ENCODE assay signal across 8 cellular contexts in the genomic region with DNA sequence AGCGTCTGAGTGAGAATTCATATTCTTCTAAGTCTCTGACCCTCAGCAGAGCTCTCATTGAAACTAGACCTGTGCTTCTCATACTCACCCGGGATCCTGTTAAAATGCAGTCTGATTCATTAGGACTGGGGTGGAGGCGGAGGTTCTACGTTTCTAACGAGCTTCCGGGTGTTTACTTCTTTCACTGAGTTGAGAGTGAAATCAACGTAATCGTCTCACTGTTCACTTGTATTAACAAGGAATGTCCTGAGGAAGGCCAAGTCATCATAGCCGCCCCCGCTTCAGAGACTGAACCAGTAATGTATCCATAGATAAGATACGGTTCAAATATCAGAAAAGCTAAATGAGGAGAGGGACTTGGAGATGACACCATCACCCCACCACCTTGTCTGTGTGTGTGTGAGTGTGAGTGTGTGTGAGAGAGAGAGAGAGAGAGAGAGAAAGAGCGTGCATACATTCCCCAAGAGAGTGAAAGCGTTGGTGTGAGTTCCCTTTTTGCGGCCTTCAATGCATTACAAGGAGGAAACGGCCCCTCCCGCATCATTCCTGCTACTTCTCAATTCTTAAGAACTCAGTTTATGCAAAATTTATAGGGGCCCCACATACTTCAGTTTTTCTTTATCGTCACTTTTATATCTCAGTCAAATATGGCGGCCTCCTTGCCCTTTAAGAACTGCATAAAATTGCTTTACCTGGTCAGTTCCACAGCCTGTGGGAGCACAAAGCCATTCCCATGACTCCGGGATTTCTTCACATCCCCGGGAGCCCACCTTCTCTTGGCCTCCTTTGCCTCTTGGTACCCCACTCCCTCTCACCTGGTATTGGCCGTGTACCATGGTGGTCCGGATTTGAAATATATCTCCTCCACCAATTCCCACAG. TPM values are rescaled to one million over a fixed set of nuclear protein-coding genes. Genes with fewer than 3 reads are reported as not detected.
DNase-seq lines count a peak whose midpoint lies in the region; ATAC-seq and TF ChIP-seq lines count a peak whose summit lies in the region.

No MANE protein-coding gene starts in this region.

- H3K4me3 ChIP-seq in right lobe of liver (no peak overlapping the region), transverse colon (no peak overlapping the region)

- H3K36me3 Mint-ChIP-seq in activated CD4-positive, alpha-beta memory T cell treated with anti-CD3 and anti-CD28 coated beads for 36 hours: peaks cover 1% of the 10 kb centered on the region

- H3K27me3 Mint-ChIP-seq in activated CD4-positive, alpha-beta memory T cell treated with anti-CD3 and anti-CD28 coated beads for 36 hours: no peaks in the 10 kb centered on the region

- peak overlapping the region; percentile 68 for H3K4me3 Mint-ChIP-seq in activated CD4-positive, alpha-beta memory T cell treated with anti-CD3 and anti-CD28 coated beads for 36 hours

- intact Hi-C loops in activated CD4-positive, alpha-beta memory T cell treated with anti-CD3 and anti-CD28 coated beads for 36 hours (cut with micrococcal nuclease): loop anchor here (1.0 kb wide), 5 partner anchors 20 to 87 kb away; a partner anchor contains a TSS
- intact Hi-C loops in right lobe of liver (cut with DNase I) (no loop called here), transverse colon (cut with DNase I; ENCODE audit: low total_unique reads) (no loop called here)

- H3K9me3 ChIP-seq in right lobe of liver: no peaks in the 10 kb centered on the region
- H3K9me3 ChIP-seq in transverse colon: no peaks in the 10 kb centered on the region

- no peak overlapping the region for H3K27ac ChIP-seq in right lobe of liver
- H3K27ac ChIP-seq in transverse colon: peak overlapping the region in 3 of 4 donors; percentile 13 to 50 (median 31)

- no peak for TF ChIP-seq CTCF in right lobe of liver (IDR thresholded peaks at IDR 0.05)
- no peak for TF ChIP-seq CTCF in transverse colon (IDR thresholded peaks at IDR 0.05)

- 66% methylated on average over 19 of the region's 22 CpGs for WGBS in right lobe of liver (ENCODE audit: insufficient coverage, low coverage, low lambda C conversion rate, missing lambda C conversion rate)
- 72 to 74% methylated on average over 11 to 22 of the region's 22 CpGs for WGBS in transverse colon (ENCODE audit: low coverage in 1 of 2), 2 donors

- H3K36me3 ChIP-seq in right lobe of liver (peaks cover 0 to 14% (median 6%) of the 10 kb centered on the region in 4 donors), transverse colon (no peaks in the 10 kb centered on the region)

- in situ Hi-C loops in transverse colon (cut with MboI; ENCODE audit: low pct_ligation_motif_present in 1 of 4, low pct_unique_long_range_greater_than_20kb in 1 of 4, low sequenced_read_pairs in 3 of 4): no loop called here

- H3K4me1 ChIP-seq in right lobe of liver (no peaks in the 10 kb centered on the region), transverse colon (no peaks in the 10 kb centered on the region)

- POLR2A ChIA-PET in activated CD4-positive, alpha-beta memory T cell treated with anti-CD3 and anti-CD28 coated beads for 36 hours (lab: Charles Lee): interaction anchor here (1.2 kb wide), 1 partner anchor 40 kb away, joined by 5 read pairs; no protein-coding TSS in a partner anchor

- peaks cover 23% of the 10 kb centered on the region for H3K4me1 Mint-ChIP-seq in activated CD4-positive, alpha-beta memory T cell treated with anti-CD3 and anti-CD28 coated beads for 36 hours (ENCODE audit: low read depth)

- H3K27me3 ChIP-seq in right lobe of liver (no peaks in the 10 kb centered on the region), transverse colon (no peaks in the 10 kb centered on the region)

- TF ChIP-seq POLR2A in right lobe of liver (IDR thresholded peaks at IDR 0.05) (peak; percentile 21), transverse colon (IDR thresholded peaks at IDR 0.05) (peak; percentile 39)

- H3K9me3 Mint-ChIP-seq in activated CD4-positive, alpha-beta memory T cell treated with anti-CD3 and anti-CD28 coated beads for 36 hours: no peaks in the 10 kb centered on the region

- peak; percentile 72 for ATAC-seq in GM19455 (IDR thresholded peaks at IDR 0.05; ENCODE audit: unreplicated experiment)
- peak; percentile 80 for ATAC-seq in HG03442 (IDR thresholded peaks at IDR 0.05; ENCODE audit: unreplicated experiment)
- peak; percentile 49 to 82 (median 60) for ATAC-seq in right lobe of liver

- CTCF ChIA-PET in activated CD4-positive, alpha-beta memory T cell treated with anti-CD3 and anti-CD28 coated beads for 36 hours (lab: Charles Lee): interaction anchor here (1.3 kb wide), 1 partner anchor 59 kb away, joined by 4 read pairs; no protein-coding TSS in a partner anchor

- no peak for TF ChIP-seq EP300 in transverse colon (IDR thresholded peaks at IDR 0.05; ENCODE audit: low read depth)

- H3K27ac Mint-ChIP-seq in activated CD4-positive, alpha-beta memory T cell treated with anti-CD3 and anti-CD28 coated beads for 36 hours: peak overlapping the region; percentile 96

- peak; percentile 71 for DNase-seq in activated CD4-positive, alpha-beta memory T cell treated with anti-CD3 and anti-CD28 coated beads for 36 hours
- peak; percentile 34 to 56 (median 53) for DNase-seq in right lobe of liver
- DNase-seq in transverse colon: peak; percentile 34
- DNase-seq in NCI-H2227 (lab: John Stamatoyannopoulos, UW; ENCODE audit: unreplicated experiment): no peak
- no peak for DNase-seq in NCI-H2107 (lab: John Stamatoyannopoulos, UW)
- no peak for DNase-seq in NCI-H524 treated with DMSO at 0.1 percent for 48 hours (lab: John Stamatoyannopoulos, UW)

RNA-seq across cellular contexts. Expression of a gene that starts 19.8 kb away (rescaled TPM):
- under 1 TPM in 1 of 2 experiments, not detected in 1; 0.26 TPM for total RNA-seq in activated CD4-positive, alpha-beta memory T cell treated with anti-CD3 and anti-CD28 coated beads for 36 hours
- total RNA-seq in right lobe of liver (10 to 100 TPM; 25.4 to 57.3 (median 28.3) TPM), transverse colon (1 to 10 TPM in 1 of 4 donors, under 1 TPM in 1, not detected in 2; under 0.01 to 2.5 TPM)

RNA-seq across cellular contexts. Expression of a gene that starts 32.4 kb away (rescaled TPM):
- total RNA-seq in activated CD4-positive, alpha-beta memory T cell treated with anti-CD3 and anti-CD28 coated beads for 36 hours: 10 to 100 TPM; 85.7 to 89.1 TPM
- 100 to 1,000 TPM in 5 of 6 experiments, 10 to 100 TPM in 1; 95.0 to 126 (median 114) TPM for total RNA-seq in right lobe of liver
- 10 to 100 TPM; 21.7 to 83.8 (median 42.0) TPM for total RNA-seq in transverse colon

Comparison
In these comparisons a context has a peak if more than half of its experiments do, and no peak if none do; other contexts are left out.
1. DNase-seq: peak in activated CD4-positive, alpha-beta memory T cell treated with anti-CD3 and anti-CD28 coated beads for 36 hours (single experiment), right lobe of liver (3 of 3) and transverse colon (single experiment); none in NCI-H2227 (single experiment), NCI-H2107 (single experiment) and NCI-H524 treated with DMSO at 0.1 percent for 48 hours (single experiment).
2. H3K27ac ChIP-seq: peak in transverse colon (3 of 4); none in right lobe of liver (0 of 3).
3. RNA of a gene that starts 19.8 kb away (total RNA-seq): 25.4 to 57.3 TPM in right lobe of liver; 0.26 TPM in activated CD4-positive, alpha-beta memory T cell treated with anti-CD3 and anti-CD28 coated beads for 36 hours and under 0.01 to 2.5 TPM in transverse colon; every median in the first group is over 4 times any median in the second.
4. Peak in every context shown above with its lines, with median percentiles within 50 percentile points of each other: ATAC-seq.